ENCODE assay signal across 1 cellular context in the genomic region with DNA sequence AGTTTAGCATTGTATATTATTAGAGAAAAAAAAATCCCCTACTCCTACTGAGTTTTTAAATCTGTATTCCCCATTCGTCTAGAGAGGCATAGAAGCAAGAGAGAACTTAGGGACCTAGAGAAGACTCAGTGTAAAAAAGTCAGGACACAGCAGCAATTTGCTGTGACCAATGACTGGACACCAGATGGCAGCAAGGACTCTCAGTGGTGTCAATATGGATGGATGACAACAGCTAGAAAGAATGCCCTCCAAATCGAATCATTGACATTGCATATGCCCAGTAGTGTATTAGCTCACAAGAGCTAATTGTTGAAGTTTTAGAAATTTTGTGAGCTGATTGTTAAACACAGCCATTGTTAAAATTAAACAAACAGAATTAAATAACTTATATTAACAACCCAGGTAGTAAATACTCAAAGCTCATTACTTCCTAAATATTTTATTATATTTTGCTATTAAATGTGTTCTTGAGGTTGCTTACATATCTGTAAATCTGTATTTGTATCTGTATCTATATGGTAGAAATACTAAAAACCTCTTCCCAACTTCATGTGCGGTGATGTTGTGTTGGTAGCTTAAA.
TF ChIP-seq lines count a peak whose summit lies in the region.

No MANE protein-coding gene starts in this region.

TF ChIP-seq in HepG2, 621 proteins besides CTCF, POLR2A, EP300 and RAD21 (continued from another document and continues in another):
- TF ChIP-seq, protein P1, sequence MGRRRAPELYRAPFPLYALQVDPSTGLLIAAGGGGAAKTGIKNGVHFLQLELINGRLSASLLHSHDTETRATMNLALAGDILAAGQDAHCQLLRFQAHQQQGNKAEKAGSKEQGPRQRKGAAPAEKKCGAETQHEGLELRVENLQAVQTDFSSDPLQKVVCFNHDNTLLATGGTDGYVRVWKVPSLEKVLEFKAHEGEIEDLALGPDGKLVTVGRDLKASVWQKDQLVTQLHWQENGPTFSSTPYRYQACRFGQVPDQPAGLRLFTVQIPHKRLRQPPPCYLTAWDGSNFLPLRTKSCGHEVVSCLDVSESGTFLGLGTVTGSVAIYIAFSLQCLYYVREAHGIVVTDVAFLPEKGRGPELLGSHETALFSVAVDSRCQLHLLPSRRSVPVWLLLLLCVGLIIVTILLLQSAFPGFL (CRISPR knock-in tag; IDR thresholded peaks at IDR 0.05) = no peak
- TF ChIP-seq SP5 (CRISPR knock-in tag; IDR thresholded peaks at IDR 0.05; ENCODE audit: borderline replicate concordance, low read depth) (no peak), ZKSCAN5 (CRISPR knock-in tag; IDR thresholded peaks at IDR 0.05) (no peak), ZNF773 (CRISPR knock-in tag; IDR thresholded peaks at IDR 0.05; ENCODE audit: borderline replicate concordance) (no peak), SUZ12 (IDR thresholded peaks at IDR 0.05; ENCODE audit: low read depth, low read length) (no peak), STAT5B (CRISPR knock-in tag; IDR thresholded peaks at IDR 0.05) (no peak), STAG1 (CRISPR knock-in tag; IDR thresholded peaks at IDR 0.05) (peak; percentile 82), HHEX (CRISPR knock-in tag; IDR thresholded peaks at IDR 0.05) (no peak), SAP130 (CRISPR knock-in tag; IDR thresholded peaks at IDR 0.05; ENCODE audit: low read depth) (no peak), TRIM24 (CRISPR knock-in tag; IDR thresholded peaks at IDR 0.05) (no peak), HMGA1 (CRISPR knock-in tag; conservative IDR thresholded peaks at IDR 0.05) (no peak), NCOR1 (IDR thresholded peaks at IDR 0.05; ENCODE audit: borderline replicate concordance, low read length) (no peak), PHB2 (IDR thresholded peaks at IDR 0.05; ENCODE audit: partially characterized antibody) (no peak), SOX13 (IDR thresholded peaks at IDR 0.05) (no peak), SOX13 (CRISPR knock-in tag; conservative IDR thresholded peaks at IDR 0.05 in 1 of 2, IDR thresholded peaks at IDR 0.05 in 1 of 2) (no peak), ZNF670 (CRISPR knock-in tag; IDR thresholded peaks at IDR 0.05; ENCODE audit: borderline replicate concordance) (no peak), ZNF558 (CRISPR knock-in tag; IDR thresholded peaks at IDR 0.05; ENCODE audit: borderline replicate concordance) (no peak), REPIN1 (CRISPR knock-in tag; IDR thresholded peaks at IDR 0.05; ENCODE audit: borderline replicate concordance, low read depth) (no peak), FOXA1 (IDR thresholded peaks at IDR 0.05) (no peak), FOXA1 (CRISPR knock-in tag; IDR thresholded peaks at IDR 0.05) (peak; percentile 69; the same call in 1 of the 2 replicates), FOXK1 (CRISPR knock-in tag; IDR thresholded peaks at IDR 0.05; ENCODE audit: borderline replicate concordance, low read depth) (peak; percentile 42; the same call in 1 of the 2 replicates), ZMYM3 (CRISPR knock-in tag; IDR thresholded peaks at IDR 0.05) (no peak), ZNF282 (IDR thresholded peaks at IDR 0.05; ENCODE audit: partially characterized antibody) (no peak), CENPX (CRISPR knock-in tag; IDR thresholded peaks at IDR 0.05) (no peak), NR2F6 (IDR thresholded peaks at IDR 0.05) (no peak), NR2F6 (CRISPR knock-in tag; IDR thresholded peaks at IDR 0.05) (no peak), ZNF232 (CRISPR knock-in tag; IDR thresholded peaks at IDR 0.05; ENCODE audit: borderline replicate concordance) (no peak), ZNF720 (CRISPR knock-in tag; IDR thresholded peaks at IDR 0.05) (no peak), TEAD3 (CRISPR knock-in tag; optimal IDR thresholded peaks at IDR 0.05; ENCODE audit: borderline replicate concordance) (peak; percentile 54), NBN (conservative IDR thresholded peaks at IDR 0.05) (no peak), FOSL2 (CRISPR knock-in tag; IDR thresholded peaks at IDR 0.05) (peak; percentile 84), ZNF326 (CRISPR knock-in tag; IDR thresholded peaks at IDR 0.05; ENCODE audit: borderline replicate concordance) (no peak)
- TF ChIP-seq, protein P2, sequence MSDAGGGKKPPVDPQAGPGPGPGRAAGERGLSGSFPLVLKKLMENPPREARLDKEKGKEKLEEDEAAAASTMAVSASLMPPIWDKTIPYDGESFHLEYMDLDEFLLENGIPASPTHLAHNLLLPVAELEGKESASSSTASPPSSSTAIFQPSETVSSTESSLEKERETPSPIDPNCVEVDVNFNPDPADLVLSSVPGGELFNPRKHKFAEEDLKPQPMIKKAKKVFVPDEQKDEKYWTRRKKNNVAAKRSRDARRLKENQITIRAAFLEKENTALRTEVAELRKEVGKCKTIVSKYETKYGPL (CRISPR knock-in tag; IDR thresholded peaks at IDR 0.05) = no peak
- TF ChIP-seq, protein P3, sequence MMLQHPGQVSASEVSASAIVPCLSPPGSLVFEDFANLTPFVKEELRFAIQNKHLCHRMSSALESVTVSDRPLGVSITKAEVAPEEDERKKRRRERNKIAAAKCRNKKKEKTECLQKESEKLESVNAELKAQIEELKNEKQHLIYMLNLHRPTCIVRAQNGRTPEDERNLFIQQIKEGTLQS (CRISPR knock-in tag; IDR thresholded peaks at IDR 0.05) = peak; percentile 90
- TF ChIP-seq, protein P4, sequence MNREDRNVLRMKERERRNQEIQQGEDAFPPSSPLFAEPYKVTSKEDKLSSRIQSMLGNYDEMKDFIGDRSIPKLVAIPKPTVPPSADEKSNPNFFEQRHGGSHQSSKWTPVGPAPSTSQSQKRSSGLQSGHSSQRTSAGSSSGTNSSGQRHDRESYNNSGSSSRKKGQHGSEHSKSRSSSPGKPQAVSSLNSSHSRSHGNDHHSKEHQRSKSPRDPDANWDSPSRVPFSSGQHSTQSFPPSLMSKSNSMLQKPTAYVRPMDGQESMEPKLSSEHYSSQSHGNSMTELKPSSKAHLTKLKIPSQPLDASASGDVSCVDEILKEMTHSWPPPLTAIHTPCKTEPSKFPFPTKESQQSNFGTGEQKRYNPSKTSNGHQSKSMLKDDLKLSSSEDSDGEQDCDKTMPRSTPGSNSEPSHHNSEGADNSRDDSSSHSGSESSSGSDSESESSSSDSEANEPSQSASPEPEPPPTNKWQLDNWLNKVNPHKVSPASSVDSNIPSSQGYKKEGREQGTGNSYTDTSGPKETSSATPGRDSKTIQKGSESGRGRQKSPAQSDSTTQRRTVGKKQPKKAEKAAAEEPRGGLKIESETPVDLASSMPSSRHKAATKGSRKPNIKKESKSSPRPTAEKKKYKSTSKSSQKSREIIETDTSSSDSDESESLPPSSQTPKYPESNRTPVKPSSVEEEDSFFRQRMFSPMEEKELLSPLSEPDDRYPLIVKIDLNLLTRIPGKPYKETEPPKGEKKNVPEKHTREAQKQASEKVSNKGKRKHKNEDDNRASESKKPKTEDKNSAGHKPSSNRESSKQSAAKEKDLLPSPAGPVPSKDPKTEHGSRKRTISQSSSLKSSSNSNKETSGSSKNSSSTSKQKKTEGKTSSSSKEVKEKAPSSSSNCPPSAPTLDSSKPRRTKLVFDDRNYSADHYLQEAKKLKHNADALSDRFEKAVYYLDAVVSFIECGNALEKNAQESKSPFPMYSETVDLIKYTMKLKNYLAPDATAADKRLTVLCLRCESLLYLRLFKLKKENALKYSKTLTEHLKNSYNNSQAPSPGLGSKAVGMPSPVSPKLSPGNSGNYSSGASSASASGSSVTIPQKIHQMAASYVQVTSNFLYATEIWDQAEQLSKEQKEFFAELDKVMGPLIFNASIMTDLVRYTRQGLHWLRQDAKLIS (CRISPR knock-in tag; IDR thresholded peaks at IDR 0.05) = no peak
- TF ChIP-seq, protein P5, sequence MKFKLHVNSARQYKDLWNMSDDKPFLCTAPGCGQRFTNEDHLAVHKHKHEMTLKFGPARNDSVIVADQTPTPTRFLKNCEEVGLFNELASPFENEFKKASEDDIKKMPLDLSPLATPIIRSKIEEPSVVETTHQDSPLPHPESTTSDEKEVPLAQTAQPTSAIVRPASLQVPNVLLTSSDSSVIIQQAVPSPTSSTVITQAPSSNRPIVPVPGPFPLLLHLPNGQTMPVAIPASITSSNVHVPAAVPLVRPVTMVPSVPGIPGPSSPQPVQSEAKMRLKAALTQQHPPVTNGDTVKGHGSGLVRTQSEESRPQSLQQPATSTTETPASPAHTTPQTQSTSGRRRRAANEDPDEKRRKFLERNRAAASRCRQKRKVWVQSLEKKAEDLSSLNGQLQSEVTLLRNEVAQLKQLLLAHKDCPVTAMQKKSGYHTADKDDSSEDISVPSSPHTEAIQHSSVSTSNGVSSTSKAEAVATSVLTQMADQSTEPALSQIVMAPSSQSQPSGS (CRISPR knock-in tag; IDR thresholded peaks at IDR 0.05) = peak; percentile 30; the same call in 1 of the 2 replicates
- TF ChIP-seq, protein P6, sequence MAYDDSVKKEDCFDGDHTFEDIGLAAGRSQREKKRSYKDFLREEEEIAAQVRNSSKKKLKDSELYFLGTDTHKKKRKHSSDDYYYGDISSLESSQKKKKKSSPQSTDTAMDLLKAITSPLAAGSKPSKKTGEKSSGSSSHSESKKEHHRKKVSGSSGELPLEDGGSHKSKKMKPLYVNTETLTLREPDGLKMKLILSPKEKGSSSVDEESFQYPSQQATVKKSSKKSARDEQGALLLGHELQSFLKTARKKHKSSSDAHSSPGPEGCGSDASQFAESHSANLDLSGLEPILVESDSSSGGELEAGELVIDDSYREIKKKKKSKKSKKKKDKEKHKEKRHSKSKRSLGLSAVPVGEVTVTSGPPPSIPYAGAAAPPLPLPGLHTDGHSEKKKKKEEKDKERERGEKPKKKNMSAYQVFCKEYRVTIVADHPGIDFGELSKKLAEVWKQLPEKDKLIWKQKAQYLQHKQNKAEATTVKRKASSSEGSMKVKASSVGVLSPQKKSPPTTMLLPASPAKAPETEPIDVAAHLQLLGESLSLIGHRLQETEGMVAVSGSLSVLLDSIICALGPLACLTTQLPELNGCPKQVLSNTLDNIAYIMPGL (CRISPR knock-in tag; IDR thresholded peaks at IDR 0.05; ENCODE audit: borderline replicate concordance in 1 of 2, low read depth in 1 of 2) = no peak
- TF ChIP-seq, protein P7, sequence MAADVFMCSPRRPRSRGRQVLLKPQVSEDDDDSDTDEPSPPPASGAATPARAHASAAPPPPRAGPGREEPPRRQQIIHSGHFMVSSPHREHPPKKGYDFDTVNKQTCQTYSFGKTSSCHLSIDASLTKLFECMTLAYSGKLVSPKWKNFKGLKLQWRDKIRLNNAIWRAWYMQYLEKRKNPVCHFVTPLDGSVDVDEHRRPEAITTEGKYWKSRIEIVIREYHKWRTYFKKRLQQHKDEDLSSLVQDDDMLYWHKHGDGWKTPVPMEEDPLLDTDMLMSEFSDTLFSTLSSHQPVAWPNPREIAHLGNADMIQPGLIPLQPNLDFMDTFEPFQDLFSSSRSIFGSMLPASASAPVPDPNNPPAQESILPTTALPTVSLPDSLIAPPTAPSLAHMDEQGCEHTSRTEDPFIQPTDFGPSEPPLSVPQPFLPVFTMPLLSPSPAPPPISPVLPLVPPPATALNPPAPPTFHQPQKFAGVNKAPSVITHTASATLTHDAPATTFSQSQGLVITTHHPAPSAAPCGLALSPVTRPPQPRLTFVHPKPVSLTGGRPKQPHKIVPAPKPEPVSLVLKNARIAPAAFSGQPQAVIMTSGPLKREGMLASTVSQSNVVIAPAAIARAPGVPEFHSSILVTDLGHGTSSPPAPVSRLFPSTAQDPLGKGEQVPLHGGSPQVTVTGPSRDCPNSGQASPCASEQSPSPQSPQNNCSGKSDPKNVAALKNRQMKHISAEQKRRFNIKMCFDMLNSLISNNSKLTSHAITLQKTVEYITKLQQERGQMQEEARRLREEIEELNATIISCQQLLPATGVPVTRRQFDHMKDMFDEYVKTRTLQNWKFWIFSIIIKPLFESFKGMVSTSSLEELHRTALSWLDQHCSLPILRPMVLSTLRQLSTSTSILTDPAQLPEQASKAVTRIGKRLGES (CRISPR knock-in tag; IDR thresholded peaks at IDR 0.05; ENCODE audit: borderline replicate concordance) = no peak
- TF ChIP-seq, protein P8, sequence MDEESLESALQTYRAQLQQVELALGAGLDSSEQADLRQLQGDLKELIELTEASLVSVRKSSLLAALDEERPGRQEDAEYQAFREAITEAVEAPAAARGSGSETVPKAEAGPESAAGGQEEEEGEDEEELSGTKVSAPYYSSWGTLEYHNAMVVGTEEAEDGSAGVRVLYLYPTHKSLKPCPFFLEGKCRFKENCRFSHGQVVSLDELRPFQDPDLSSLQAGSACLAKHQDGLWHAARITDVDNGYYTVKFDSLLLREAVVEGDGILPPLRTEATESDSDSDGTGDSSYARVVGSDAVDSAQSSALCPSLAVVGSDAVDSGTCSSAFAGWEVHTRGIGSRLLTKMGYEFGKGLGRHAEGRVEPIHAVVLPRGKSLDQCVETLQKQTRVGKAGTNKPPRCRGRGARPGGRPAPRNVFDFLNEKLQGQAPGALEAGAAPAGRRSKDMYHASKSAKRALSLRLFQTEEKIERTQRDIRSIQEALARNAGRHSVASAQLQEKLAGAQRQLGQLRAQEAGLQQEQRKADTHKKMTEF (CRISPR knock-in tag; IDR thresholded peaks at IDR 0.05) = no peak
- TF ChIP-seq, protein P9, sequence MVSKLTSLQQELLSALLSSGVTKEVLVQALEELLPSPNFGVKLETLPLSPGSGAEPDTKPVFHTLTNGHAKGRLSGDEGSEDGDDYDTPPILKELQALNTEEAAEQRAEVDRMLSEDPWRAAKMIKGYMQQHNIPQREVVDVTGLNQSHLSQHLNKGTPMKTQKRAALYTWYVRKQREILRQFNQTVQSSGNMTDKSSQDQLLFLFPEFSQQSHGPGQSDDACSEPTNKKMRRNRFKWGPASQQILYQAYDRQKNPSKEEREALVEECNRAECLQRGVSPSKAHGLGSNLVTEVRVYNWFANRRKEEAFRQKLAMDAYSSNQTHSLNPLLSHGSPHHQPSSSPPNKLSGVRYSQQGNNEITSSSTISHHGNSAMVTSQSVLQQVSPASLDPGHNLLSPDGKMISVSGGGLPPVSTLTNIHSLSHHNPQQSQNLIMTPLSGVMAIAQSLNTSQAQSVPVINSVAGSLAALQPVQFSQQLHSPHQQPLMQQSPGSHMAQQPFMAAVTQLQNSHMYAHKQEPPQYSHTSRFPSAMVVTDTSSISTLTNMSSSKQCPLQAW (CRISPR knock-in tag; IDR thresholded peaks at IDR 0.05) = no peak
- TF ChIP-seq, protein P10, sequence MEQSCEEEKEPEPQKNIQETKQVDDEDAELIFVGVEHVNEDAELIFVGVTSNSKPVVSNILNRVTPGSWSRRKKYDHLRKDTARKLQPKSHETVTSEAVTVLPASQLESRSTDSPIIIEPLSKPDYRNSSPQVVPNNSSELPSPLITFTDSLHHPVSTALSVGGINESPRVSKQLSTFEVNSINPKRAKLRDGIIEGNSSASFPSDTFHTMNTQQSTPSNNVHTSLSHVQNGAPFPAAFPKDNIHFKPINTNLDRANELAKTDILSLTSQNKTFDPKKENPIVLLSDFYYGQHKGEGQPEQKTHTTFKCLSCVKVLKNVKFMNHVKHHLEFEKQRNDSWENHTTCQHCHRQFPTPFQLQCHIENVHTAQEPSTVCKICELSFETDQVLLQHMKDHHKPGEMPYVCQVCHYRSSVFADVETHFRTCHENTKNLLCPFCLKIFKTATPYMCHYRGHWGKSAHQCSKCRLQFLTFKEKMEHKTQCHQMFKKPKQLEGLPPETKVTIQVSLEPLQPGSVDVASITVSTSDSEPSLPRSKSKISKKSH (CRISPR knock-in tag; IDR thresholded peaks at IDR 0.05; ENCODE audit: borderline replicate concordance) = no peak
- TF ChIP-seq, protein P11, sequence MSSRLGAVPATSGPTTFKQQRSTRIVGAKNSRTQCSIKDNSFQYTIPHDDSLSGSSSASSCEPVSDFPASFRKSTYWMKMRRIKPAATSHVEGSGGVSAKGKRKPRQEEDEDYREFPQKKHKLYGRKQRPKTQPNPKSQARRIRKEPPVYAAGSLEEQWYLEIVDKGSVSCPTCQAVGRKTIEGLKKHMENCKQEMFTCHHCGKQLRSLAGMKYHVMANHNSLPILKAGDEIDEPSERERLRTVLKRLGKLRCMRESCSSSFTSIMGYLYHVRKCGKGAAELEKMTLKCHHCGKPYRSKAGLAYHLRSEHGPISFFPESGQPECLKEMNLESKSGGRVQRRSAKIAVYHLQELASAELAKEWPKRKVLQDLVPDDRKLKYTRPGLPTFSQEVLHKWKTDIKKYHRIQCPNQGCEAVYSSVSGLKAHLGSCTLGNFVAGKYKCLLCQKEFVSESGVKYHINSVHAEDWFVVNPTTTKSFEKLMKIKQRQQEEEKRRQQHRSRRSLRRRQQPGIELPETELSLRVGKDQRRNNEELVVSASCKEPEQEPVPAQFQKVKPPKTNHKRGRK (CRISPR knock-in tag; IDR thresholded peaks at IDR 0.05) = no peak
